ENCODE assay signal across 19 cellular contexts in the genomic region with DNA sequence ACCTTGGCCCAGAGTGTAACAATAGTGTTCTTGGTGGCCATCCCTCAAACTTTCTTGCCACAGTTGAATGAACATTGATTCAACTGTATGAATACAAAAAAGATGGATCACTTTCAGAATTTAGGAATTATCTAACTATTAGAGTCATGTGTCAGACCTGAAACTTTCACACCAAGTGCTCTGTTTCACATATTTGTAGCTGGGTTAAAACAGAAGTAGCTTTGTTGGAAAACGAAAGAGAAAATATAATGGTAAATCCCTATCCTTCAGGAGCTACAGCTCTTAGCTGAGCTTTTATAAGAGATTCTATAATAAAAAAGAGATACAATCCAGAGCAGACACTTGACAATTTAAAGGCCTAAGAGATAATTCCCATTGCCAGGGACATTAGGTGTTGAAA.
DNase-seq lines count a peak whose midpoint lies in the region; ATAC-seq lines count a peak whose summit lies in the region.
"Had no signal": no experiment of that assay in that cellular context is flagged by ENCODE, and none has a peak within 500 bp of the region (broad histone marks: within the 10 kb centered on the region; RNA-seq: fewer than 3 reads in every experiment).

No MANE protein-coding gene starts in this region.

- peak; percentile 12 for DNase-seq in OCI-M1 (lab: John Stamatoyannopoulos, UW)
- no peak for DNase-seq in GDM1 (lab: John Stamatoyannopoulos, UW)
- no peak for DNase-seq in NCI-H524 treated with DMSO at 0.1 percent for 48 hours (lab: John Stamatoyannopoulos, UW)
- no peak for DNase-seq in activated CD8-positive, alpha-beta memory T cell treated with anti-CD3 and anti-CD28 coated beads for 24 hours
- DNase-seq: 8988T; ACHN; AML-193; BE2C; Calu3; CD4-positive, alpha-beta T cell; CD8-positive, alpha-beta memory T cell; DMS53; DMS79 treated with DMSO at 0.1 percent for 48 hours; H9 had no signal

- ATAC-seq in GM18868 (IDR thresholded peaks at IDR 0.05; ENCODE audit: unreplicated experiment) (peak; percentile 63), HG03432 (IDR thresholded peaks at IDR 0.05; ENCODE audit: unreplicated experiment) (peak; percentile 48)
- ATAC-seq: A549, GM23338, HCT116 had no signal
